ENCODE assay signal across 26 cellular contexts in the genomic region with DNA sequence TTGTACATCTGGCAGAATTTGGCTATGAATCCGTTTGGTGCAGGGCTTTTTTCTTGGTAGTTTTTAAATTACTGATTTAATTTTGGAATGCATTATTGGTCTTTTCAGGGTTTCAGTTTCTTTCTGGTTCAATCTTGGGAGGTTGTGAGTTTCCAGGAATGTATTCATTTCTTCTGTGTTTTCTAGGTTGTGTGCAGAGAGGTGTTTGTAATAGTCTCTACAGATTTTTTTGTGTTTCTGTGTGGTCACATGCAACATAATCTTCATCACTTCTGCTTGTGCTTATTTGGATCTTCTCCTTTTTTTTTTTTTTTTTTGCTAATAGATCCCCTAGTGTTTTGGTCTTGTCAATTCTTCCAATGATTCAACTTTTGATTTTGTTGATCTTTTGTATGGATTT.
DNase-seq lines count a peak whose midpoint lies in the region; ATAC-seq and FAIRE-seq lines count a peak whose summit lies in the region.
"Had no signal": no experiment of that assay in that cellular context is flagged by ENCODE, and none has a peak within 500 bp of the region (broad histone marks: within the 10 kb centered on the region; RNA-seq: fewer than 3 reads in every experiment).

No MANE protein-coding gene starts in this region.

- POLR2A ChIA-PET in activated CD4-positive, alpha-beta T cell treated with anti-CD3 and anti-CD28 coated beads for 36 hours (lab: Charles Lee) = no interaction called here
- POLR2A ChIA-PET in activated CD4-positive, alpha-beta T cell treated with anti-CD3 and anti-CD28 coated beads, Interleukin-2, amount 10 ng/mL, durations not matched to agents 7 days and 5 days (lab: Charles Lee) = no interaction called here
- POLR2A ChIA-PET in activated CD4-positive, alpha-beta memory T cell treated with anti-CD3 and anti-CD28 coated beads for 36 hours (lab: Charles Lee) = interaction anchor here (0.7 kb wide), 1 partner anchor 10 kb away, joined by 3 read pairs; no protein-coding TSS in a partner anchor
- POLR2A ChIA-PET in activated CD4-positive, alpha-beta memory T cell treated with anti-CD3 and anti-CD28 coated beads, Interleukin-2, amount 10 ng/mL, durations not matched to agents 7 days and 5 days (lab: Charles Lee) = no interaction called here

- CTCF ChIA-PET in activated CD4-positive, alpha-beta T cell treated with anti-CD3 and anti-CD28 coated beads for 36 hours (lab: Charles Lee) = no interaction called here
- CTCF ChIA-PET in activated CD4-positive, alpha-beta T cell treated with anti-CD3 and anti-CD28 coated beads, Interleukin-2, amount 10 ng/mL, durations not matched to agents 7 days and 5 days (lab: Charles Lee) = no interaction called here
- CTCF ChIA-PET in activated CD4-positive, alpha-beta memory T cell treated with anti-CD3 and anti-CD28 coated beads for 36 hours (lab: Charles Lee) = no interaction called here
- CTCF ChIA-PET in activated CD4-positive, alpha-beta memory T cell treated with anti-CD3 and anti-CD28 coated beads, Interleukin-2, amount 10 ng/mL, durations not matched to agents 7 days and 5 days (lab: Charles Lee) = no interaction called here

- no peak overlapping the region for H3K4me3 Mint-ChIP-seq in activated CD4-positive, alpha-beta T cell treated with anti-CD3 and anti-CD28 coated beads for 36 hours
- no peak overlapping the region for H3K4me3 Mint-ChIP-seq in activated CD4-positive, alpha-beta T cell treated with anti-CD3 and anti-CD28 coated beads, Interleukin-2, amount 10 ng/mL, durations not matched to agents 7 days and 5 days
- no peak overlapping the region for H3K4me3 Mint-ChIP-seq in activated CD4-positive, alpha-beta memory T cell treated with anti-CD3 and anti-CD28 coated beads for 36 hours
- H3K4me3 Mint-ChIP-seq in activated CD4-positive, alpha-beta memory T cell treated with anti-CD3 and anti-CD28 coated beads, Interleukin-2, amount 10 ng/mL, durations not matched to agents 7 days and 5 days = no peak overlapping the region
- H3K4me3 Mint-ChIP-seq in activated naive CD8-positive, alpha-beta T cell treated with anti-CD3 and anti-CD28 coated beads, Interleukin-2, amount 50 U/mL, for 24 hours = no peak overlapping the region
- H3K4me3 Mint-ChIP-seq in activated naive CD8-positive, alpha-beta T cell treated with anti-CD3 and anti-CD28 coated beads for 36 hours = no peak overlapping the region
- H3K4me3 Mint-ChIP-seq: B cell; CD4-positive, alpha-beta T cell; CD8-positive, alpha-beta T cell had no signal

- H3K27ac Mint-ChIP-seq in activated CD4-positive, alpha-beta T cell treated with anti-CD3 and anti-CD28 coated beads for 36 hours = peak overlapping the region; percentile 0
- H3K27ac Mint-ChIP-seq in activated CD4-positive, alpha-beta T cell treated with anti-CD3 and anti-CD28 coated beads, Interleukin-2, amount 10 ng/mL, durations not matched to agents 7 days and 5 days = no peak overlapping the region
- peak overlapping the region; percentile 36 for H3K27ac Mint-ChIP-seq in activated CD4-positive, alpha-beta memory T cell treated with anti-CD3 and anti-CD28 coated beads for 36 hours
- H3K27ac Mint-ChIP-seq in activated CD4-positive, alpha-beta memory T cell treated with anti-CD3 and anti-CD28 coated beads, Interleukin-2, amount 10 ng/mL, durations not matched to agents 7 days and 5 days = no peak overlapping the region
- peak overlapping the region; percentile 33 for H3K27ac Mint-ChIP-seq in activated naive CD8-positive, alpha-beta T cell treated with anti-CD3 and anti-CD28 coated beads, Interleukin-2, amount 50 U/mL, for 24 hours
- no peak overlapping the region for H3K27ac Mint-ChIP-seq in activated naive CD8-positive, alpha-beta T cell treated with anti-CD3 and anti-CD28 coated beads for 36 hours
- H3K27ac Mint-ChIP-seq: B cell; CD4-positive, alpha-beta T cell; CD8-positive, alpha-beta T cell had no signal

- no peaks in the 10 kb centered on the region for H3K27me3 Mint-ChIP-seq in activated CD4-positive, alpha-beta T cell treated with anti-CD3 and anti-CD28 coated beads for 36 hours
- no peaks in the 10 kb centered on the region for H3K27me3 Mint-ChIP-seq in activated CD4-positive, alpha-beta T cell treated with anti-CD3 and anti-CD28 coated beads, Interleukin-2, amount 10 ng/mL, durations not matched to agents 7 days and 5 days
- H3K27me3 Mint-ChIP-seq in activated CD4-positive, alpha-beta memory T cell treated with anti-CD3 and anti-CD28 coated beads for 36 hours = no peaks in the 10 kb centered on the region
- no peaks in the 10 kb centered on the region for H3K27me3 Mint-ChIP-seq in activated CD4-positive, alpha-beta memory T cell treated with anti-CD3 and anti-CD28 coated beads, Interleukin-2, amount 10 ng/mL, durations not matched to agents 7 days and 5 days
- H3K27me3 Mint-ChIP-seq in activated naive CD8-positive, alpha-beta T cell treated with anti-CD3 and anti-CD28 coated beads, Interleukin-2, amount 50 U/mL, for 24 hours = no peaks in the 10 kb centered on the region
- no peaks in the 10 kb centered on the region for H3K27me3 Mint-ChIP-seq in activated naive CD8-positive, alpha-beta T cell treated with anti-CD3 and anti-CD28 coated beads for 36 hours
- H3K27me3 Mint-ChIP-seq: B cell; CD4-positive, alpha-beta T cell had no signal

- peaks cover 10% of the 10 kb centered on the region for H3K4me1 Mint-ChIP-seq in activated CD4-positive, alpha-beta T cell treated with anti-CD3 and anti-CD28 coated beads for 36 hours
- H3K4me1 Mint-ChIP-seq in activated CD4-positive, alpha-beta T cell treated with anti-CD3 and anti-CD28 coated beads, Interleukin-2, amount 10 ng/mL, durations not matched to agents 7 days and 5 days = peaks cover 2% of the 10 kb centered on the region
- peaks cover 17% of the 10 kb centered on the region for H3K4me1 Mint-ChIP-seq in activated CD4-positive, alpha-beta memory T cell treated with anti-CD3 and anti-CD28 coated beads for 36 hours (ENCODE audit: low read depth)
- peaks cover 17% of the 10 kb centered on the region for H3K4me1 Mint-ChIP-seq in activated CD4-positive, alpha-beta memory T cell treated with anti-CD3 and anti-CD28 coated beads, Interleukin-2, amount 10 ng/mL, durations not matched to agents 7 days and 5 days
- peaks cover 6% of the 10 kb centered on the region for H3K4me1 Mint-ChIP-seq in activated naive CD8-positive, alpha-beta T cell treated with anti-CD3 and anti-CD28 coated beads, Interleukin-2, amount 50 U/mL, for 24 hours
- peaks cover 8% of the 10 kb centered on the region for H3K4me1 Mint-ChIP-seq in activated naive CD8-positive, alpha-beta T cell treated with anti-CD3 and anti-CD28 coated beads for 36 hours
- H3K4me1 Mint-ChIP-seq: B cell had no signal

- ATAC-seq in activated CD4-positive, alpha-beta T cell treated with anti-CD3 and anti-CD28 coated beads for 36 hours = no peak
- ATAC-seq in activated naive CD8-positive, alpha-beta T cell treated with anti-CD3 and anti-CD28 coated beads, Interleukin-2, amount 50 U/mL, for 24 hours = no peak
- ATAC-seq: A549; CD8-positive, alpha-beta T cell; GM12878 had no signal

- H3K9me3 Mint-ChIP-seq in activated CD4-positive, alpha-beta T cell treated with anti-CD3 and anti-CD28 coated beads for 36 hours (ENCODE audit: low read depth) = no peaks in the 10 kb centered on the region
- no peaks in the 10 kb centered on the region for H3K9me3 Mint-ChIP-seq in activated CD4-positive, alpha-beta T cell treated with anti-CD3 and anti-CD28 coated beads, Interleukin-2, amount 10 ng/mL, durations not matched to agents 7 days and 5 days
- H3K9me3 Mint-ChIP-seq in activated CD4-positive, alpha-beta memory T cell treated with anti-CD3 and anti-CD28 coated beads for 36 hours = peaks cover 4% of the 10 kb centered on the region
- no peaks in the 10 kb centered on the region for H3K9me3 Mint-ChIP-seq in activated CD4-positive, alpha-beta memory T cell treated with anti-CD3 and anti-CD28 coated beads, Interleukin-2, amount 10 ng/mL, durations not matched to agents 7 days and 5 days
- H3K9me3 Mint-ChIP-seq in activated naive CD8-positive, alpha-beta T cell treated with anti-CD3 and anti-CD28 coated beads, Interleukin-2, amount 50 U/mL, for 24 hours = no peaks in the 10 kb centered on the region
- H3K9me3 Mint-ChIP-seq in activated naive CD8-positive, alpha-beta T cell treated with anti-CD3 and anti-CD28 coated beads for 36 hours = peaks cover 4% of the 10 kb centered on the region
- H3K9me3 Mint-ChIP-seq: CD4-positive, alpha-beta T cell; CD8-positive, alpha-beta T cell had no signal

- peaks cover 25% of the 10 kb centered on the region for H3K36me3 Mint-ChIP-seq in activated CD4-positive, alpha-beta T cell treated with anti-CD3 and anti-CD28 coated beads for 36 hours (ENCODE audit: low read depth)
- H3K36me3 Mint-ChIP-seq in activated CD4-positive, alpha-beta T cell treated with anti-CD3 and anti-CD28 coated beads, Interleukin-2, amount 10 ng/mL, durations not matched to agents 7 days and 5 days (ENCODE audit: low read depth) = no peaks in the 10 kb centered on the region
- peaks cover 40% of the 10 kb centered on the region for H3K36me3 Mint-ChIP-seq in activated CD4-positive, alpha-beta memory T cell treated with anti-CD3 and anti-CD28 coated beads for 36 hours
- H3K36me3 Mint-ChIP-seq in activated CD4-positive, alpha-beta memory T cell treated with anti-CD3 and anti-CD28 coated beads, Interleukin-2, amount 10 ng/mL, durations not matched to agents 7 days and 5 days (ENCODE audit: low read depth) = peaks cover 3% of the 10 kb centered on the region
- no peaks in the 10 kb centered on the region for H3K36me3 Mint-ChIP-seq in activated naive CD8-positive, alpha-beta T cell treated with anti-CD3 and anti-CD28 coated beads, Interleukin-2, amount 50 U/mL, for 24 hours (ENCODE audit: low read depth)
- H3K36me3 Mint-ChIP-seq in activated naive CD8-positive, alpha-beta T cell treated with anti-CD3 and anti-CD28 coated beads for 36 hours = peaks cover 23% of the 10 kb centered on the region

- intact Hi-C loops in activated CD4-positive, alpha-beta T cell treated with anti-CD3 and anti-CD28 coated beads for 36 hours (cut with DNase I, micrococcal nuclease) = loop anchor here in 1 of 2 experiments (1.0 kb wide), 1 partner anchor 16 kb away; no protein-coding TSS in a partner anchor
- intact Hi-C loops in activated CD4-positive, alpha-beta memory T cell treated with anti-CD3 and anti-CD28 coated beads for 36 hours (cut with micrococcal nuclease) = loop anchor here (1.0 kb wide), 2 partner anchors 16 to 78 kb away; partner anchors contain the start of gene FAAH2

- no peak for DNase-seq in activated CD4-positive, alpha-beta T cell treated with anti-CD3 and anti-CD28 coated beads for 36 hours
- DNase-seq in activated CD4-positive, alpha-beta T cell treated with anti-CD3 and anti-CD28 coated beads, Interleukin-2, amount 10 ng/mL, durations not matched to agents 7 days and 5 days = no peak
- no peak for DNase-seq in activated CD4-positive, alpha-beta memory T cell treated with anti-CD3 and anti-CD28 coated beads for 36 hours
- DNase-seq in activated CD4-positive, alpha-beta memory T cell treated with anti-CD3 and anti-CD28 coated beads, Interleukin-2, amount 10 ng/mL, durations not matched to agents 7 days and 5 days = no peak
- DNase-seq in activated naive CD8-positive, alpha-beta T cell treated with anti-CD3 and anti-CD28 coated beads, Interleukin-2, amount 50 U/mL, for 24 hours = no peak
- DNase-seq in activated naive CD8-positive, alpha-beta T cell treated with anti-CD3 and anti-CD28 coated beads for 36 hours = no peak
- no peak for DNase-seq in T1000 (lab: John Stamatoyannopoulos, UW)
- DNase-seq: AML-193; Caco-2; Calu3; CD4-positive, alpha-beta T cell; CD8-positive, alpha-beta T cell; DMS 273 treated with DMSO at 0.1 percent for 48 hours; DMS153; DMS53; DMS79; DND-41; EL; GDM1 had no signal

- peak; percentile 72 for FAIRE-seq in colon (lab: Jason Lieb, UNC)
- FAIRE-seq: A549, D721Med, GM12878, GM12892, GM18507 had no signal

Comparison
In these comparisons a context has a peak if more than half of its experiments do, and no peak if none do; other contexts are left out.
1. H3K27ac Mint-ChIP-seq: peak in activated CD4-positive, alpha-beta T cell treated with anti-CD3 and anti-CD28 coated beads for 36 hours (single experiment), activated CD4-positive, alpha-beta memory T cell treated with anti-CD3 and anti-CD28 coated beads for 36 hours (single experiment) and activated naive CD8-positive, alpha-beta T cell treated with anti-CD3 and anti-CD28 coated beads, Interleukin-2, amount 50 U/mL, for 24 hours (single experiment); none in activated CD4-positive, alpha-beta T cell treated with anti-CD3 and anti-CD28 coated beads, Interleukin-2, amount 10 ng/mL, durations not matched to agents 7 days and 5 days (single experiment), activated CD4-positive, alpha-beta memory T cell treated with anti-CD3 and anti-CD28 coated beads, Interleukin-2, amount 10 ng/mL, durations not matched to agents 7 days and 5 days (single experiment) and activated naive CD8-positive, alpha-beta T cell treated with anti-CD3 and anti-CD28 coated beads for 36 hours (single experiment).